15 cellular contexts compared by ENCODE assay signal in the genomic region with DNA sequence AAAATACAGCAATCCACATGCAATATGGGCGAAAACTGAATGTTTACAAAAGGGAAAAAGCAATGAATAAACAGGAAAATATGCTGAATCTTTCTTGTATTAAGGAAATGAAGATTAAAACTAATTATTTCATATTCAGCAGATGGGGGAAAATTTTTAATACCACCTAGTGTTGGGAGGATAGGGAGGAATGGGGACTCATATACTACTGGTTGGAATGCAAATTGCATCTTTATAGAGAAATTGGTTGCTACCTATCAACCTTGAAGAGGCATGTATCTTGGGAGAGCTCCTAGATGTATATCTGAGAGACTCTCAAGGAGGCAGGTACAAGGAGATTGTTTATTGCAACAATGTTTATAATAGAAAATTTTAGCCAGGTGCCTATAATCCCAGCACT.
"Had no signal": no experiment of that assay in that cellular context is flagged by ENCODE, and none has a peak within 500 bp of the region (broad histone marks: within the 10 kb centered on the region; RNA-seq: fewer than 3 reads in every experiment).

No MANE protein-coding gene starts in this region.

- H3K9me3 ChIP-seq: gastroesophageal sphincter, left ventricle myocardium inferior, ovary, upper lobe of right lung had no signal

- H3K4me1 ChIP-seq: gastroesophageal sphincter, left ventricle myocardium inferior, upper lobe of right lung had no signal

- H3K4me3 ChIP-seq: gastroesophageal sphincter, left ventricle myocardium inferior, ovary, upper lobe of right lung had no signal

- H3K36me3 ChIP-seq: brain microvascular endothelial cell, gastroesophageal sphincter, left ventricle myocardium inferior, ovary, upper lobe of right lung had no signal

- ATAC-seq: effector memory CD8-positive, alpha-beta T cell; esophagus mucosa; gastroesophageal sphincter; upper lobe of right lung had no signal

- H3K27ac ChIP-seq: brain microvascular endothelial cell, gastroesophageal sphincter, left ventricle myocardium inferior, ovary, upper lobe of right lung had no signal

- H3K27me3 ChIP-seq: brain microvascular endothelial cell, gastroesophageal sphincter, ovary, upper lobe of right lung had no signal

- DNase-seq: activated B cell treated with CpG ODN at 0.5 μM for 24 hours; activated effector memory CD4-positive, alpha-beta T cell treated with Interleukin-2 at 50 U/mL for 16 hours; activated T-cell treated with anti-CD3 and anti-CD28 coated beads, Interleukin-2, amount 50 U/mL, for 1 hour; amniotic stem cell; brain microvascular endothelial cell; effector memory CD8-positive, alpha-beta T cell; islet precursor cell; left ventricle myocardium inferior; mesendoderm; nephron progenitor cell; ovary; stimulated activated CD4-positive, alpha-beta T cell treated with anti-CD3 and anti-CD28 coated beads, Interleukin-4, amount 100 ng/mL, for 24 hours; upper lobe of right lung had no signal
